22 cellular contexts compared by ENCODE assay signal in the genomic region with DNA sequence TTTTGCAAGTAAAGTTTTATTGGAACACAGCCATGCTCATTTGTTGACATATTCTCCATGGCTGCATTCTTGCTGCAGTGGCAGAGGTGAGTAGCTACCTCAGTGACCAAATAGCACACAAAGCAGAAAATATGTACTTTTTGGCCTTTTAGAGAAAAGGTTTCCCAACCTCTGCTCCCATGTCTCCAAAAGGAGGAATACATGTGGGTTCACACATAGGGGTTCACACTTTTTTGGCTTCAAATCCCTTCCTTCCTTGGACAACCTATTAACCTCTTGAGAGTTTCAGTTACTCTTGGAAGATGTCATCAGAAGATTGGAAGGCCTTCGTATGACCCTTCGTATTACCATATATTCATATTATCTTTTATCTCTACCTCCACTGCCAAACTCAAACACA.
"Had no signal": no experiment of that assay in that cellular context is flagged by ENCODE, and none has a peak within 500 bp of the region (broad histone marks: within the 10 kb centered on the region; RNA-seq: fewer than 3 reads in every experiment).

No MANE protein-coding gene starts in this region.

- ATAC-seq: esophagus mucosa; gastrocnemius medialis; natural killer cell; sciatic nerve; stimulated activated naive CD8-positive, alpha-beta T cell treated with anti-CD3 and anti-CD28 coated beads, Interleukin-15, amount 100 ng/mL, for 72 hours had no signal

- H3K4me2 ChIP-seq: neural progenitor cell, smooth muscle cell had no signal

- H3K27ac ChIP-seq: colonic mucosa, epithelial cell of prostate, gastrocnemius medialis, neural progenitor cell, prostate gland, right atrium auricular region, thyroid gland had no signal

- H2AFZ ChIP-seq: neural progenitor cell had no signal

- DNase-seq: colonic mucosa; effector CD8-positive, alpha-beta T cell; foreskin fibroblast; gastrocnemius medialis; head of caudate nucleus; natural killer cell; stimulated activated CD4-positive, alpha-beta T cell treated with anti-CD3 and anti-CD28 coated beads, Interleukin-12 subunit alpha, Interleukin-12 subunit beta, amount 100 ng/mL, for 4 hours; stimulated activated CD4-positive, alpha-beta T cell treated with anti-CD3 and anti-CD28 coated beads, Interleukin-1b, Interleukin-23, amount 100 ng/mL, for 48 hours; stimulated activated CD4-positive, alpha-beta T cell treated with anti-CD3 and anti-CD28 coated beads, Interleukin-4, amount 100 ng/mL, for 1 hour; stimulated activated CD8-positive, alpha-beta memory T cell treated with anti-CD3 and anti-CD28 coated beads, Interleukin-4, amount 100 ng/mL, for 48 hours; stimulated activated naive CD4-positive, alpha-beta T cell; stimulated activated naive CD8-positive, alpha-beta T cell treated with anti-CD3 and anti-CD28 coated beads, Interleukin-15, amount 100 ng/mL, for 72 hours; thyroid gland had no signal

- H3K9me3 ChIP-seq: colonic mucosa, gastrocnemius medialis, prostate gland, right atrium auricular region, thyroid gland had no signal

- H3K9ac ChIP-seq: neural progenitor cell had no signal

- H3K4me1 ChIP-seq: colonic mucosa, gastrocnemius medialis, prostate gland, right atrium auricular region, thyroid gland had no signal

- FAIRE-seq: keratinocyte had no signal

- H3K4me3 ChIP-seq: colonic mucosa, gastrocnemius medialis, lung, neural progenitor cell, prostate gland, right atrium auricular region, smooth muscle cell, thyroid gland had no signal

- H3K36me3 ChIP-seq: colonic mucosa, gastrocnemius medialis, neural progenitor cell, prostate gland, right atrium auricular region, thyroid gland had no signal

- H3K27me3 ChIP-seq: colonic mucosa, gastrocnemius medialis, neural progenitor cell, right atrium auricular region, thyroid gland had no signal
